16 cellular contexts compared by ENCODE assay signal in genomic region chr20:44109951-44110361, GRCh38.
A peak's percentile ranks its signal among the peaks of the same experiment; 100 is the strongest.
DNase-seq lines count a peak whose midpoint lies in the region; TF ChIP-seq lines count a peak whose summit lies in the region.
"Had no signal": no experiment of that assay in that cellular context is flagged by ENCODE, and none has a peak within 500 bp of the region (broad histone marks: within the 10 kb centered on the region; RNA-seq: fewer than 3 reads in every experiment).

No MANE protein-coding gene starts in this region.

- H3K4me1 ChIP-seq in PC-9 (replicated peaks; ENCODE audit: insufficient read depth) (no peaks in the 10 kb centered on the region), sigmoid colon (peaks cover 0 to 52% (median 36%) of the 10 kb centered on the region in 4 donors)
- H3K4me1 ChIP-seq: colonic mucosa had no signal

- H3K79me2 ChIP-seq in PC-9 (ENCODE audit: low read depth) = no peaks in the 10 kb centered on the region

- POLR2A ChIA-PET in PC-9 (lab: Charles Lee; ENCODE audit: unreplicated experiment) = no interaction called here

- H3K27me3 ChIP-seq in PC-9 (ENCODE audit: insufficient read depth, low read depth) (no peaks in the 10 kb centered on the region), sigmoid colon (no peaks in the 10 kb centered on the region)
- H3K27me3 ChIP-seq: colonic mucosa, gastrocnemius medialis had no signal

- BruUV-seq in PC-9 (replicated peaks; lab: Mats Ljungman, UMichigan) = no TSS peak

- H3K4me3 ChIP-seq in PC-9 (no peak overlapping the region), fibroblast of the aortic adventitia (ENCODE audit: low read depth, low read length) (no peak overlapping the region), sigmoid colon (no peak overlapping the region)
- H3K4me3 ChIP-seq: colonic mucosa, gastrocnemius medialis, psoas muscle, SK-N-MC had no signal

- intact Hi-C loops in PC-9 (cut with micrococcal nuclease; ENCODE audit: unreplicated experiment) = loop anchor here (10.0 kb wide), 1 partner anchor 505 kb away; no protein-coding TSS in a partner anchor
- intact Hi-C loops in sigmoid colon (cut with DNase I) = no loop called here

- DNase-seq in DMS53 (lab: John Stamatoyannopoulos, UW) (peak; percentile 17), DMS53 treated with DMSO at 0.1 percent for 48 hours (lab: John Stamatoyannopoulos, UW; ENCODE audit: unreplicated experiment) (no peak), PC-9 (no peak), fibroblast of the aortic adventitia (ENCODE audit: low read depth) (peak; percentile 79), sigmoid colon (no peak), NCI-H524 treated with DMSO at 0.1 percent for 48 hours (lab: John Stamatoyannopoulos, UW) (no peak), NCI-H526 treated with DMSO at 0.1 percent for 48 hours (lab: John Stamatoyannopoulos, UW) (no peak), NCI-H187 treated with DMSO at 0.1 percent for 48 hours (lab: John Stamatoyannopoulos, UW) (no peak)
- DNase-seq: 8988T, colonic mucosa, gastrocnemius medialis, mesenchymal stem cell, NCI-H1092, NCI-H69, psoas muscle had no signal

- H3K27ac ChIP-seq in PC-9 (no peak overlapping the region), sigmoid colon (peak overlapping the region; percentile 25 to 82 (median 78))
- H3K27ac ChIP-seq: colonic mucosa, gastrocnemius medialis, psoas muscle, SK-N-MC had no signal

- peaks cover 6% of the 10 kb centered on the region; the same call in 1 of the 2 replicates for H3F3A ChIP-seq in PC-9 (ENCODE audit: insufficient read depth, low read depth)

- 35 to 50% methylated on average over 5 of the region's 5 CpGs for WGBS in sigmoid colon, 2 donors

- H3K36me3 ChIP-seq in PC-9 (ENCODE audit: low read depth) (no peaks in the 10 kb centered on the region), sigmoid colon (peaks cover 0 to 20% (median 6%) of the 10 kb centered on the region in 4 donors)
- H3K36me3 ChIP-seq: colonic mucosa, gastrocnemius medialis had no signal

- H3K9me3 ChIP-seq in PC-9 (ENCODE audit: insufficient read depth, low read depth) = peaks cover 17% of the 10 kb centered on the region; the same call in 1 of the 2 replicates
- peaks cover 0 to 6% (median 3%) of the 10 kb centered on the region in 4 donors for H3K9me3 ChIP-seq in sigmoid colon
- H3K9me3 ChIP-seq: colonic mucosa, gastrocnemius medialis, psoas muscle had no signal

- H3K4me2 ChIP-seq in PC-9 = no peak overlapping the region

- H3K9me2 ChIP-seq in PC-9 (ENCODE audit: insufficient read depth) = no peaks in the 10 kb centered on the region

- H4K20me1 ChIP-seq in PC-9 (ENCODE audit: insufficient read depth) = no peaks in the 10 kb centered on the region

- H2AFZ ChIP-seq in PC-9 = no peak overlapping the region

- CTCF ChIA-PET in PC-9 (lab: Charles Lee) = no interaction called here

- no peak for TF ChIP-seq POLR2A in sigmoid colon (IDR thresholded peaks at IDR 0.05)

- peak; percentile 43; the same call in 1 of the 2 replicates for TF ChIP-seq CTCF in PC-9 (conservative IDR thresholded peaks at IDR 0.05)
- peak; percentile 41 for TF ChIP-seq CTCF in fibroblast of the aortic adventitia (IDR thresholded peaks at IDR 0.05; ENCODE audit: insufficient read depth, low read length)
- TF ChIP-seq CTCF in sigmoid colon (IDR thresholded peaks at IDR 0.05) = peak in 1 of 4 experiments; percentile 6

- TF ChIP-seq EP300 in sigmoid colon (IDR thresholded peaks at IDR 0.05) = no peak

Comparison
In these comparisons a context has a peak if more than half of its experiments do, and no peak if none do; other contexts are left out.
1. DNase-seq: peak in DMS53 (single experiment) and fibroblast of the aortic adventitia (single experiment); none in DMS53 treated with DMSO at 0.1 percent for 48 hours (single experiment), PC-9 (0 of 2), sigmoid colon (single experiment), NCI-H524 treated with DMSO at 0.1 percent for 48 hours (single experiment), NCI-H526 treated with DMSO at 0.1 percent for 48 hours (single experiment) and NCI-H187 treated with DMSO at 0.1 percent for 48 hours (single experiment).